ENCODE assay signal across 22 cellular contexts in the genomic region with DNA sequence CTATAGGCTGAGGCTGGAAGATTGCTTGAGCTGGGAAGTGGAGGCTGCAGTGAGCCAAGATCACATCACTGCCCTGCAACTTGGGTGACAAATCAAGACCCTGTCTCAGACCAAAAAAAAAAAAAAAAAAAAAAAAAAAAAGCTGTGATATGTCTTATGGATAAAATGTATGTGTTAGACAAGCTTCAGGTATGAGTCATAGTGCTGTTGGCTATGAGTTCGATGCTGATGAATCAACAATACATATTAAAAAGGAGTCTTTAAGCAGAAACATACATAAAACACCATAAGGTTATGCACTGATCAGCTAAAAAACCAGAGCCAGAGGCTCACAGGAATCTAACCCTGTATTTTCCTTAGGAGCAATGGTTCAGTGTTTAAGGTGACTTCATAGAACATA.
"Had no signal": no experiment of that assay in that cellular context is flagged by ENCODE, and none has a peak within 500 bp of the region (broad histone marks: within the 10 kb centered on the region; RNA-seq: fewer than 3 reads in every experiment).

No MANE protein-coding gene starts in this region.

- H3K9me3 Mint-ChIP-seq: activated naive CD4-positive, alpha-beta T cell treated with anti-CD3 and anti-CD28 coated beads for 36 hours; activated T-helper 2 cell treated with anti-CD3 and anti-CD28 coated beads, Interferon-gamma antibody, Interleukin-2, Interleukin-4, amounts not matched to agents 10 μg/mL and 5 μg/mL and 100 μg/mL, durations not matched to agents 14 hours and 24 hours and 36 hours; memory B cell had no signal

- H3K36me3 Mint-ChIP-seq: activated CD8-positive, alpha-beta memory T cell treated with anti-CD3 and anti-CD28 coated beads, Interleukin-2, amount 10 ng/mL, durations not matched to agents 7 days and 5 days; memory B cell had no signal

- H3K4me3 Mint-ChIP-seq: activated CD4-positive, alpha-beta memory T cell treated with anti-CD3 and anti-CD28 coated beads, Interleukin-2, amount 10 ng/mL, durations not matched to agents 7 days and 5 days; activated CD8-positive, alpha-beta memory T cell treated with anti-CD3 and anti-CD28 coated beads, Interleukin-2, amount 10 ng/mL, durations not matched to agents 7 days and 5 days; activated naive CD4-positive, alpha-beta T cell treated with anti-CD3 and anti-CD28 coated beads for 36 hours; memory B cell had no signal

- H3K27me3 Mint-ChIP-seq: activated CD4-positive, alpha-beta memory T cell treated with anti-CD3 and anti-CD28 coated beads, Interleukin-2, amount 10 ng/mL, durations not matched to agents 7 days and 5 days; activated CD8-positive, alpha-beta memory T cell treated with anti-CD3 and anti-CD28 coated beads, Interleukin-2, amount 10 ng/mL, durations not matched to agents 7 days and 5 days had no signal

- H3K27ac Mint-ChIP-seq: activated CD4-positive, alpha-beta memory T cell treated with anti-CD3 and anti-CD28 coated beads, Interleukin-2, amount 10 ng/mL, durations not matched to agents 7 days and 5 days; activated CD8-positive, alpha-beta memory T cell treated with anti-CD3 and anti-CD28 coated beads, Interleukin-2, amount 10 ng/mL, durations not matched to agents 7 days and 5 days; activated naive CD4-positive, alpha-beta T cell treated with anti-CD3 and anti-CD28 coated beads for 36 hours; activated T-helper 2 cell treated with anti-CD3 and anti-CD28 coated beads, Interferon-gamma antibody, Interleukin-2, Interleukin-4, amounts not matched to agents 10 μg/mL and 5 μg/mL and 100 μg/mL, durations not matched to agents 14 hours and 24 hours and 36 hours; memory B cell had no signal

- H3K4me3 ChIP-seq: coronary artery, gastrocnemius medialis, heart left ventricle, spleen, thyroid gland had no signal

- H3K9me3 ChIP-seq: gastrocnemius medialis, heart left ventricle, spleen, thyroid gland had no signal

- DNase-seq: activated CD4-positive, alpha-beta memory T cell treated with anti-CD3 and anti-CD28 coated beads, Interleukin-2, amount 10 ng/mL, durations not matched to agents 7 days and 5 days; activated CD4-positive, alpha-beta T cell treated with anti-CD3 and anti-CD28 coated beads for 48 hours; activated CD4-positive, CD25-positive, alpha-beta regulatory T cell; activated CD8-positive, alpha-beta memory T cell treated with anti-CD3 and anti-CD28 coated beads, Interleukin-2, amount 10 ng/mL, durations not matched to agents 7 days and 5 days; activated naive CD4-positive, alpha-beta T cell treated with anti-CD3 and anti-CD28 coated beads for 36 hours; activated T-cell treated with anti-CD3 and anti-CD28 coated beads, Interleukin-2, amount 50 U/mL, for 1 hour; brain microvascular endothelial cell; gastrocnemius medialis; heart left ventricle; left ventricle myocardium superior; occipital lobe; retina; spleen; stimulated activated CD4-positive, alpha-beta T cell treated with anti-CD3 and anti-CD28 coated beads, Interleukin-4, amount 100 ng/mL, for 4 hours; stimulated activated naive CD4-positive, alpha-beta T cell; T-helper 1 cell; T-helper 9 cell; thyroid gland had no signal

- H3K4me1 Mint-ChIP-seq: activated CD4-positive, alpha-beta memory T cell treated with anti-CD3 and anti-CD28 coated beads, Interleukin-2, amount 10 ng/mL, durations not matched to agents 7 days and 5 days; activated CD8-positive, alpha-beta memory T cell treated with anti-CD3 and anti-CD28 coated beads, Interleukin-2, amount 10 ng/mL, durations not matched to agents 7 days and 5 days had no signal

- H3K4me1 ChIP-seq: gastrocnemius medialis, spleen, thyroid gland had no signal

- H3K36me3 ChIP-seq: brain microvascular endothelial cell, gastrocnemius medialis, heart left ventricle, spleen, thyroid gland had no signal

- FAIRE-seq: endometrium had no signal

- H3K27me3 ChIP-seq: brain microvascular endothelial cell, gastrocnemius medialis, heart left ventricle, spleen, thyroid gland had no signal

- H3K27ac ChIP-seq: brain microvascular endothelial cell, coronary artery, gastrocnemius medialis, heart left ventricle, spleen, thyroid gland had no signal
